8 cellular contexts compared by ENCODE assay signal in the genomic region with DNA sequence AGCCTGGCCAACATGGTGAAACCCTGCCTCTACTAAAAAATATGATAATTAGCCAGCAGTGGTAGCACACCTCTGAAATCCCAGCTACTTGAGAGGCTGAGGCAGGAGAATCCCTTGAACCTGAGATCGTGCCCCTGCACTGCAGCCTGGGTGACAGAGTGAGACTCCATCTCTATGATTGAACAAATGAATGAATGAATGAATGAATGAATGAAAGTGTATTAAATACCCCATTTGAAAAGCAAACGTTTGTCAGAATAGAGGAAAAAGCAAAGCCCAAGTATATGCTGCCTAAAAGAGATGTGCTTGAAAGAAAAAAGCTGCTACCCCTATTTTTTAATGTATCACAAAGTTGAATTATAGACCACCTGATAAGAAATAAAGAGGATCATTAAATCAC.
"Had no signal": no experiment of that assay in that cellular context is flagged by ENCODE, and none has a peak within 500 bp of the region (broad histone marks: within the 10 kb centered on the region; RNA-seq: fewer than 3 reads in every experiment).

No MANE protein-coding gene starts in this region.

- H3K27ac Mint-ChIP-seq: GM23338, H9 had no signal

- H3K4me2 ChIP-seq: GM23338 had no signal

- H3K4me1 Mint-ChIP-seq: GM23338, H9 had no signal

- H3K4me3 ChIP-seq: GM23338 had no signal

- DNase-seq: H9, HCEC 1CT, KG1 had no signal

- H3K9me3 Mint-ChIP-seq: GM23338, H9, IgD-negative memory B cell had no signal

- H2AFZ ChIP-seq: GM23338 had no signal

- FAIRE-seq: H1, H54, HTR-8/SVneo had no signal

- H3K4me3 Mint-ChIP-seq: GM23338, H9, IgD-negative memory B cell had no signal

- ATAC-seq: GM23338 had no signal
